In the genomic region with DNA sequence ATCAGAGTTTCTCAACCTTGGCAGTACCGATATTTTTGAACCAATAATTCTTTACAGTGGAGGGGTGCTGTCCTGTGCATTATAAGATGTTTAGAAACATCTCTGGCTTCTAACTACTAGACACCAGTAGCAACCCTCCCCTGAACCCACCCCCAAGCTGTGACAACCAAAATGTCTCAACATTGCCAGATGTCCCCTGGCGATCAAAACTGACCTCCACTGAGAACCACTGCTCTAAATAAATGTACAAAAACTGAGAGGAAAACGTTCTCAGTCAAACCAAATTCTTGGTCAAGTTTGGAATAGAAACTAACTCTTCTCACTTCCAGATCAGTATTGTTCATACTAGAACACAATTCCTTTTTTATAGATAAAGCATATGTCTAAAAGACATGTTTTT, we compare ENCODE assay signal across 25 cellular contexts.
"Had no signal": no experiment of that assay in that cellular context is flagged by ENCODE, and none has a peak within 500 bp of the region (broad histone marks: within the 10 kb centered on the region; RNA-seq: fewer than 3 reads in every experiment).

No MANE protein-coding gene starts in this region.

- H2AFZ ChIP-seq: parathyroid adenoma had no signal

- H3K27me3 ChIP-seq: breast epithelium, spleen, testis, transverse colon had no signal

- ATAC-seq: activated CD8-positive, alpha-beta T cell treated with anti-CD3 and anti-CD28 coated beads for 36 hours; activated naive CD4-positive, alpha-beta T cell treated with anti-CD3 and anti-CD28 coated beads, Interleukin-2, amount 50 U/mL, for 72 hours; activated T-cell treated with anti-CD3 and anti-CD28 coated beads, Interleukin-2, amount 50 U/mL, for 4 hours; activated T-helper 17 cell treated with anti-CD3 and anti-CD28 coated beads, Interleukin-2, amount 50 U/mL, for 72 hours; esophagus mucosa; naive thymus-derived CD8-positive, alpha-beta T cell; right cardiac atrium; stimulated activated naive CD8-positive, alpha-beta T cell treated with anti-CD3 and anti-CD28 coated beads, Interleukin-15, Interleukin-2, amounts not matched to agents 100 U/mL and 50 U/mL, for 24 hours; WTC11 had no signal

- H3K79me2 ChIP-seq: parathyroid adenoma had no signal

- H3K36me3 ChIP-seq: breast epithelium had no signal

- H3K4me3 ChIP-seq: breast epithelium, spleen, testis, transverse colon had no signal

- H3K4me1 ChIP-seq: breast epithelium, spleen, testis, transverse colon had no signal

- DNase-seq: activated CD4-positive, alpha-beta T cell treated with anti-CD3 and anti-CD28 coated beads, Interleukin-2, amount 50 U/mL, for 1 hour; activated CD8-positive, alpha-beta T cell treated with anti-CD3 and anti-CD28 coated beads for 36 hours; activated gamma-delta T cell treated with Interleukin-2 at 50 U/mL for 16 hours; activated T-cell treated with anti-CD3 and anti-CD28 coated beads, Interleukin-2, amount 50 U/mL, for 4 hours; central memory CD4-positive, alpha-beta T cell; foreskin fibroblast; head of caudate nucleus; hippocampal formation; kidney; naive thymus-derived CD8-positive, alpha-beta T cell; nucleus accumbens; right cardiac atrium; spleen; stimulated activated naive CD8-positive, alpha-beta T cell treated with anti-CD3 and anti-CD28 coated beads, Interleukin-15, Interleukin-2, amounts not matched to agents 100 U/mL and 50 U/mL, for 24 hours; T-helper 2 cell; testis; transverse colon had no signal

- H3K9me3 Mint-ChIP-seq: activated CD8-positive, alpha-beta T cell treated with anti-CD3 and anti-CD28 coated beads for 36 hours; activated naive CD4-positive, alpha-beta T cell treated with anti-CD3 and anti-CD28 coated beads, Interleukin-2, amount 50 U/mL, for 72 hours; activated T-cell treated with anti-CD3 and anti-CD28 coated beads, Interleukin-2, amount 50 U/mL, for 4 hours; activated T-helper 17 cell treated with anti-CD3 and anti-CD28 coated beads, Interleukin-2, amount 50 U/mL, for 72 hours; memory B cell; naive thymus-derived CD8-positive, alpha-beta T cell; neural crest cell; WTC11 had no signal

- H3K27ac Mint-ChIP-seq: activated CD8-positive, alpha-beta T cell treated with anti-CD3 and anti-CD28 coated beads for 36 hours; activated T-helper 17 cell treated with anti-CD3 and anti-CD28 coated beads, Interleukin-2, amount 50 U/mL, for 72 hours; memory B cell had no signal

- H3K9me3 ChIP-seq: breast epithelium, spleen, testis, transverse colon had no signal

- H3K4me1 Mint-ChIP-seq: neural crest cell, WTC11 had no signal

- H3K9ac ChIP-seq: parathyroid adenoma had no signal

- H3K27ac ChIP-seq: breast epithelium, parathyroid adenoma, spleen, testis, transverse colon had no signal

- H3K4me3 Mint-ChIP-seq: activated CD8-positive, alpha-beta T cell treated with anti-CD3 and anti-CD28 coated beads for 36 hours; activated T-cell treated with anti-CD3 and anti-CD28 coated beads, Interleukin-2, amount 50 U/mL, for 4 hours; activated T-helper 17 cell treated with anti-CD3 and anti-CD28 coated beads, Interleukin-2, amount 50 U/mL, for 72 hours; memory B cell; naive thymus-derived CD8-positive, alpha-beta T cell; neural crest cell; WTC11 had no signal

- H3K27me3 Mint-ChIP-seq: activated CD8-positive, alpha-beta T cell treated with anti-CD3 and anti-CD28 coated beads for 36 hours; activated T-helper 17 cell treated with anti-CD3 and anti-CD28 coated beads, Interleukin-2, amount 50 U/mL, for 72 hours; memory B cell; naive thymus-derived CD8-positive, alpha-beta T cell had no signal
